Comparison of ENCODE assay signal across 27 cellular contexts in the genomic region with DNA sequence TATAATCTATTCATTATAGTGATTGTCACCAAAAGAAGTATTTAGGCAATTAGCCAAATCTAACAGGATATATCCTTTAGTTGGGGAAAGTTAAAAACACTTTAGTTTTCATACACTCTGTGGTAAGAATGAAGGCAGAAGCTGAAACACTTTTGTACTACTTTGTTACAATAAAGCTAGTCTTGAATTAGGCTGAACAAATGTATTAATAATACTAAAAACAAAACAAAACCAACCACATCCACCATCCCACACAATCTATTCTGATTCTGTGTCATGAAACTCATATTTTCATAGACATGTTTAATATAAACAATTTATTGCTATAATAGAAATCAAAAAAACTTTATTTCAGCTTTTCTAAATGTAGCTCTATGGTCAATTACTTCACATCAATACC.
DNase-seq lines count a peak whose midpoint lies in the region; ATAC-seq, FAIRE-seq and TF ChIP-seq lines count a peak whose summit lies in the region.
"Had no signal": no experiment of that assay in that cellular context is flagged by ENCODE, and none has a peak within 500 bp of the region (broad histone marks: within the 10 kb centered on the region; RNA-seq: fewer than 3 reads in every experiment).

No MANE protein-coding gene starts in this region.

- H3K9ac ChIP-seq in GM12878 (ENCODE audit: control insufficient read depth, insufficient read depth, low read length) = no peak overlapping the region
- H3K9ac ChIP-seq in keratinocyte (ENCODE audit: control insufficient read depth, extremely low read depth, insufficient read depth, low read length) = no peak overlapping the region
- H3K9ac ChIP-seq: KMS-11 had no signal

- FAIRE-seq in GM12878 (lab: Jason Lieb, UNC) (no peak), keratinocyte (lab: Jason Lieb, UNC) (no peak)

- in situ Hi-C loops in GM12878 (cut with MboI) = no loop called here

- no peak overlapping the region for H3K4me3 ChIP-seq in GM12878
- H3K4me3 ChIP-seq in keratinocyte (ENCODE audit: control insufficient read depth in 2 of 3, extremely low read depth in 1 of 3, insufficient read depth in 2 of 3, low read depth in 1 of 3, low read length in 3 of 3) = no peak overlapping the region
- H3K4me3 ChIP-seq: PC-9, SJSA1 had no signal

- H3K4me2 ChIP-seq in GM12878 (ENCODE audit: control insufficient read depth, insufficient read depth) = no peak overlapping the region
- H3K4me2 ChIP-seq in keratinocyte (ENCODE audit: control insufficient read depth, extremely low read depth, insufficient read depth, low read depth, low read length) = no peak overlapping the region
- H3K4me2 ChIP-seq: KMS-11, PC-9 had no signal

- H2AFZ ChIP-seq in GM12878 (ENCODE audit: control insufficient read depth, low read depth, low read length) (no peak overlapping the region), keratinocyte (ENCODE audit: control insufficient read depth, low read length) (no peak overlapping the region)
- H2AFZ ChIP-seq: PC-9 had no signal

- H3K79me2 ChIP-seq in GM12878 (ENCODE audit: control insufficient read depth, insufficient read depth, low read length) (no peaks in the 10 kb centered on the region), keratinocyte (ENCODE audit: control insufficient read depth, insufficient read depth, low read length) (no peaks in the 10 kb centered on the region)

- TF ChIP-seq POLR2A in GM12878 (IDR thresholded peaks at IDR 0.05; ENCODE audit: low read depth, low read length) = no peak

- H4K20me1 ChIP-seq in GM12878 (ENCODE audit: control insufficient read depth, insufficient read depth) (no peaks in the 10 kb centered on the region), keratinocyte (ENCODE audit: control insufficient read depth, extremely low read depth, insufficient read depth, low read length) (no peaks in the 10 kb centered on the region)

- no peak for DNase-seq in GM12878 (ENCODE audit: low read depth, low spot score)
- no peak for DNase-seq in keratinocyte (ENCODE audit: low read depth, low spot score)
- no peak for DNase-seq in GM03348 (ENCODE audit: low spot score)
- no peak for DNase-seq in HCEC 1CT
- DNase-seq in kidney tubule cell (ENCODE audit: low spot score) = no peak
- no peak for DNase-seq in NCI-H2081 (lab: John Stamatoyannopoulos, UW)
- DNase-seq: Caco-2; CD8-positive, alpha-beta T cell; DMS 273 treated with DMSO at 0.1 percent for 48 hours; DMS79; EL; GF-D8; H9; HFFc6; NCI-H1092; NCI-H1436 treated with DMSO at 0.1 percent for 48 hours; NCI-H1930; NCI-H446 treated with DMSO at 0.1 percent for 48 hours; NCI-H82; NK-92 treated with Interleukin-12 subunit alpha and Interleukin-12 subunit beta, amount 100 ng/mL, for 24 hours; PC-9 had no signal

- BruUV-seq in GM12878 (replicated peaks; lab: Mats Ljungman, UMichigan) = no TSS peak

- ATAC-seq in HG02938 (IDR thresholded peaks at IDR 0.05; ENCODE audit: unreplicated experiment) (peak; percentile 34), GM12878 (peak; percentile 25)
- ATAC-seq: CD8-positive, alpha-beta T cell; Right ventricle myocardium inferior had no signal

- TF ChIP-seq RAD21 in GM12878 (IDR thresholded peaks at IDR 0.05; ENCODE audit: insufficient read depth, low read depth, low read length) = no peak

- H3K27ac ChIP-seq in GM12878 (ENCODE audit: control insufficient read depth, insufficient read depth) (no peak overlapping the region), keratinocyte (ENCODE audit: control insufficient read depth, insufficient read depth, low read length) (peak overlapping the region; percentile 46)
- H3K27ac ChIP-seq: C4-2B, HL-60, KMS-11, PC-9, SJSA1 had no signal

- SMC1A ChIA-PET in GM12878 (lab: Charles Lee; ENCODE audit: uncharacterized antibody, unreplicated experiment) = interaction anchor here (0.6 to 1.9 kb wide), 8 partner anchors 9 to 274 kb away, joined by 3 to 6 read pairs (median 3); no protein-coding TSS in a partner anchor

- dilution Hi-C loops in keratinocyte (cut with MboI; ENCODE audit: extremely low pct_ligation_motif_present, low sequenced_read_pairs) = no loop called here

- H3K9me1 ChIP-seq in keratinocyte (ENCODE audit: control insufficient read depth, extremely low read depth, insufficient read depth, low read length) = no peaks in the 10 kb centered on the region

- RAD21 ChIA-PET in GM12878 (lab: Charles Lee; ENCODE audit: unreplicated experiment) = interaction anchor here (0.7 to 1.4 kb wide), 2 partner anchors 58 to 250 kb away, joined by 3 read pairs; no protein-coding TSS in a partner anchor

- no peaks in the 10 kb centered on the region for H3K4me1 ChIP-seq in GM12878 (ENCODE audit: control insufficient read depth, insufficient read depth, low read length)
- peaks cover 44% of the 10 kb centered on the region for H3K4me1 ChIP-seq in keratinocyte (ENCODE audit: control insufficient read depth, extremely low read depth, insufficient read depth, low read length)
- H3K4me1 ChIP-seq: Caco-2, SJSA1 had no signal

- intact Hi-C loops in GM12878 (cut with micrococcal nuclease; ENCODE audit: unreplicated experiment) = no loop called here

- H3K9me3 ChIP-seq in GM12878 (replicated peaks; ENCODE audit: control insufficient read depth, insufficient read depth, low read length) (no peaks in the 10 kb centered on the region), keratinocyte (ENCODE audit: control insufficient read depth, low read depth, low read length) (no peaks in the 10 kb centered on the region)
- H3K9me3 ChIP-seq: Caco-2, SJSA1 had no signal

- CTCF ChIA-PET in GM12878 (lab: Yijun Ruan, JAX) = interaction anchor here (1.1 to 1.7 kb wide), 3 partner anchors 13 to 310 kb away, joined by 3 to 6 read pairs (median 3); no protein-coding TSS in a partner anchor

- POLR2A ChIA-PET in GM12878 (lab: Charles Lee) = interaction anchor here (0.6 to 1.0 kb wide), 3 partner anchors 29 to 279 kb away, joined by 3 to 4 read pairs (median 4); no protein-coding TSS in a partner anchor

- TF ChIP-seq EP300 in GM12878 (IDR thresholded peaks at IDR 0.05; ENCODE audit: borderline replicate concordance in 1 of 2, control insufficient read depth in 1 of 2, low read depth in 2 of 2, low read length in 2 of 2) = no peak

- H3K27me3 ChIP-seq in GM12878 (replicated peaks in 1 of 2; ENCODE audit: control insufficient read depth in 2 of 2, insufficient read depth in 2 of 2, low read length in 1 of 2) (no peaks in the 10 kb centered on the region), keratinocyte (ENCODE audit: control insufficient read depth, extremely low read depth, insufficient read depth, low read length) (no peaks in the 10 kb centered on the region)
- H3K27me3 ChIP-seq: SJSA1 had no signal

- H3K36me3 ChIP-seq in GM12878 (ENCODE audit: control insufficient read depth in 2 of 2, insufficient read depth in 2 of 2, low read length in 1 of 2) (no peaks in the 10 kb centered on the region), keratinocyte (ENCODE audit: control insufficient read depth in 2 of 2, extremely low read depth in 1 of 2, insufficient read depth in 2 of 2, low read length in 2 of 2) (no peaks in the 10 kb centered on the region)
- H3K36me3 ChIP-seq: SJSA1 had no signal

- TF ChIP-seq CTCF in GM12878 (IDR thresholded peaks at IDR 0.05 in 2 of 3, conservative IDR thresholded peaks at IDR 0.05 in 1 of 3; ENCODE audit: control insufficient read depth in 2 of 3, extremely low read depth in 1 of 3, insufficient read depth in 1 of 3, low read depth in 3 of 3, low read length in 3 of 3) (no peak), keratinocyte (optimal IDR thresholded peaks at IDR 0.05 in 1 of 3, IDR thresholded peaks at IDR 0.05 in 1 of 3, conservative IDR thresholded peaks at IDR 0.05 in 1 of 3; ENCODE audit: extremely low read depth in 1 of 3, insufficient read depth in 2 of 3, low read length in 3 of 3) (no peak)

TF ChIP-seq in GM12878, 131 proteins besides CTCF, POLR2A, EP300 and RAD21:
- TF ChIP-seq CBX5 (IDR thresholded peaks at IDR 0.05; ENCODE audit: low read depth) (no peak), MEF2A (IDR thresholded peaks at IDR 0.05; ENCODE audit: insufficient read depth, low read depth, low read length) (0 out of 2 replicates have a peak, but pooled peaks have one; percentile 20)
- TF ChIP-seq, protein P1, sequence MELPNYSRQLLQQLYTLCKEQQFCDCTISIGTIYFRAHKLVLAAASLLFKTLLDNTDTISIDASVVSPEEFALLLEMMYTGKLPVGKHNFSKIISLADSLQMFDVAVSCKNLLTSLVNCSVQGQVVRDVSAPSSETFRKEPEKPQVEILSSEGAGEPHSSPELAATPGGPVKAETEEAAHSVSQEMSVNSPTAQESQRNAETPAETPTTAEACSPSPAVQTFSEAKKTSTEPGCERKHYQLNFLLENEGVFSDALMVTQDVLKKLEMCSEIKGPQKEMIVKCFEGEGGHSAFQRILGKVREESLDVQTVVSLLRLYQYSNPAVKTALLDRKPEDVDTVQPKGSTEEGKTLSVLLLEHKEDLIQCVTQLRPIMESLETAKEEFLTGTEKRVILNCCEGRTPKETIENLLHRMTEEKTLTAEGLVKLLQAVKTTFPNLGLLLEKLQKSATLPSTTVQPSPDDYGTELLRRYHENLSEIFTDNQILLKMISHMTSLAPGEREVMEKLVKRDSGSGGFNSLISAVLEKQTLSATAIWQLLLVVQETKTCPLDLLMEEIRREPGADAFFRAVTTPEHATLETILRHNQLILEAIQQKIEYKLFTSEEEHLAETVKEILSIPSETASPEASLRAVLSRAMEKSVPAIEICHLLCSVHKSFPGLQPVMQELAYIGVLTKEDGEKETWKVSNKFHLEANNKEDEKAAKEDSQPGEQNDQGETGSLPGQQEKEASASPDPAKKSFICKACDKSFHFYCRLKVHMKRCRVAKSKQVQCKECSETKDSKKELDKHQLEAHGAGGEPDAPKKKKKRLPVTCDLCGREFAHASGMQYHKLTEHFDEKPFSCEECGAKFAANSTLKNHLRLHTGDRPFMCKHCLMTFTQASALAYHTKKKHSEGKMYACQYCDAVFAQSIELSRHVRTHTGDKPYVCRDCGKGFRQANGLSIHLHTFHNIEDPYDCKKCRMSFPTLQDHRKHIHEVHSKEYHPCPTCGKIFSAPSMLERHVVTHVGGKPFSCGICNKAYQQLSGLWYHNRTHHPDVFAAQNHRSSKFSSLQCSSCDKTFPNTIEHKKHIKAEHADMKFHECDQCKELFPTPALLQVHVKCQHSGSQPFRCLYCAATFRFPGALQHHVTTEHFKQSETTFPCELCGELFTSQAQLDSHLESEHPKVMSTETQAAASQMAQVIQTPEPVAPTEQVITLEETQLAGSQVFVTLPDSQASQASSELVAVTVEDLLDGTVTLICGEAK (IDR thresholded peaks at IDR 0.05; ENCODE audit: borderline replicate concordance) = peak; percentile 77; the same call in 1 of the 2 replicates
